In the genomic region with DNA sequence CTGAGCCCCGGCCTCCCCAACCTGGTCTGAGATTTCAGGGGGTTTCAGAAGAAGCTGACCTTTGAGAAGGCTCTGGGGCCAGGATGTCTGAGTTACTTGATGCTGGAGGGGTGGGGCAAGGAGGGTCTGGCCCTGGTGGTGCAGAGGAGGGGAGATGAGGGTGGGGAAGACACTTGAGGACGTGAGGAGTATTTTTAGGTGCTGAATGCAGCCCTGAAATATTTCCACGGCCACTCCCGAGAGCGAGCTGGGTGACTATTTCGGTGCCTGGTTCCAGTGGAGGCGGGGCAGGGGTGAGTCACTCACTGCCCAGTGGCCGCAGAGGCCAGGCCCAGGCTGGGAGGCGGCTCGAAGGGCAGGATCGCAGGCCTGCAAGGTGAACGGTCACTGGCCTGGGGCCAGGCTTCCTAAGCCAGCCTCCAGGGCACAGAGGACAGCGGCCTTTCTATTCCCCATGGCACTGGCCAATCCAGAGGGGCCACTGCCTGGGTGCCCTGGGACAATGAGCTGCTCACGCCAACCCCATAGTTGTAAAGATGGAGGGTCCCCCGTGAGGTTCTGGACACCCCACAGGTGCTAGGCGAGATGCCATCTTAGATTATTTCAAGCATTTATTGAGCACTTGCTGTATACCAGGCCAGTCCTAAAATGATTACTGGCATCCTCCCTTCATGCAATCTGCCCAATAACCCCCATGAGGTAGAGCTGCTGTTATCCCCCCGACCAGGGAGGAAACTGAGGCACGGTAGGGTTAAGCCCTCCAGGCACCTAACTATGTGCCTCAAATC, we compare ENCODE assay signal across 8 cellular contexts. TPM values are rescaled to one million over a fixed set of nuclear protein-coding genes. Genes with fewer than 3 reads are reported as not detected.
DNase-seq lines count a peak whose midpoint lies in the region; ATAC-seq and TF ChIP-seq lines count a peak whose summit lies in the region.

No MANE protein-coding gene starts in this region.

- H3K27ac Mint-ChIP-seq in activated naive CD8-positive, alpha-beta T cell treated with anti-CD3 and anti-CD28 coated beads for 36 hours, result peak overlapping the region; percentile 42

- peaks cover 43% of the 10 kb centered on the region for H3K4me1 Mint-ChIP-seq in activated naive CD8-positive, alpha-beta T cell treated with anti-CD3 and anti-CD28 coated beads for 36 hours

- TF ChIP-seq CTCF in HEK293 (tag by site-specific recombination; IDR thresholded peaks at IDR 0.05) (no peak), left ventricle myocardium inferior (IDR thresholded peaks at IDR 0.05; ENCODE audit: borderline replicate concordance) (no peak), spleen (IDR thresholded peaks at IDR 0.05 in 8 of 11, conservative IDR thresholded peaks at IDR 0.05 in 3 of 11) (no peak)

- H3K4me1 ChIP-seq in HEK293 (ENCODE audit: control insufficient read depth, insufficient read depth, low read length) (peaks cover 5% of the 10 kb centered on the region; the same call in 1 of the 2 replicates), left ventricle myocardium inferior (peaks cover 58% of the 10 kb centered on the region), spleen (peaks cover 39 to 61% (median 41%) of the 10 kb centered on the region in 6 donors)

- no peaks in the 10 kb centered on the region for H3K27me3 Mint-ChIP-seq in activated naive CD8-positive, alpha-beta T cell treated with anti-CD3 and anti-CD28 coated beads for 36 hours

- no peak overlapping the region for H3K4me3 Mint-ChIP-seq in activated naive CD8-positive, alpha-beta T cell treated with anti-CD3 and anti-CD28 coated beads for 36 hours

- H3K27me3 ChIP-seq in left ventricle myocardium inferior (ENCODE audit: low read depth) (no peaks in the 10 kb centered on the region), spleen (replicated peaks in 1 of 7) (no peaks in the 10 kb centered on the region)

- no peak for ATAC-seq in GM21825 (IDR thresholded peaks at IDR 0.05; ENCODE audit: unreplicated experiment)
- no peak for ATAC-seq in HG02763 (IDR thresholded peaks at IDR 0.05; ENCODE audit: unreplicated experiment)
- ATAC-seq in GM18861 (IDR thresholded peaks at IDR 0.05; ENCODE audit: unreplicated experiment), result no peak

- no peak for TF ChIP-seq POLR2A in spleen (IDR thresholded peaks at IDR 0.05)

- H3K36me3 ChIP-seq in HEK293 (ENCODE audit: control insufficient read depth in 2 of 2, insufficient read depth in 1 of 2, low read length in 2 of 2), result peaks cover 0 to 3% of the 10 kb centered on the region in 2 experiments; a peak in 1 of 3 replicates
- H3K36me3 ChIP-seq in left ventricle myocardium inferior, result no peaks in the 10 kb centered on the region
- peaks cover 0 to 3% (median 0%) of the 10 kb centered on the region in 6 donors for H3K36me3 ChIP-seq in spleen

- no peaks in the 10 kb centered on the region for H3K9me3 ChIP-seq in HEK293 (ENCODE audit: control insufficient read depth, insufficient read depth, low read depth, low read length)
- no peaks in the 10 kb centered on the region for H3K9me3 ChIP-seq in left ventricle myocardium inferior (replicated peaks)
- H3K9me3 ChIP-seq in spleen, result no peaks in the 10 kb centered on the region

- POLR2A ChIA-PET in HEK293 (lab: Yijun Ruan, JAX), result interaction anchor here (1.0 to 2.8 kb wide), 3 partner anchors 9 to 21 kb away, joined by 3 to 10 read pairs (median 7); a partner anchor contains a TSS

- 69 to 81% (median 72%) methylated on average over 10 to 18 of the region's 18 CpGs for WGBS in spleen, 5 donors

- no peaks in the 10 kb centered on the region for H3K9me3 Mint-ChIP-seq in activated naive CD8-positive, alpha-beta T cell treated with anti-CD3 and anti-CD28 coated beads for 36 hours

- H3K27ac ChIP-seq in HEK293 (ENCODE audit: extremely low read depth, low read depth, low read length) (no peak overlapping the region), left ventricle myocardium inferior (replicated peaks) (peak overlapping the region; percentile 99), spleen (peak overlapping the region in 7 of 8 donors; percentile 39 to 99 (median 95))

- DNase-seq in activated naive CD8-positive, alpha-beta T cell treated with anti-CD3 and anti-CD28 coated beads for 36 hours, result no peak
- DNase-seq in left ventricle myocardium inferior (peak; percentile 78), spleen (no peak), germinal center (ENCODE audit: low spot score) (no peak)

- intact Hi-C loops in left ventricle myocardium inferior (cut with micrococcal nuclease), result no loop called here
- intact Hi-C loops in spleen (cut with DNase I; ENCODE audit: low total_unique reads), result no loop called here

- H3K4me3 ChIP-seq in HEK293 (ENCODE audit: low read depth, low read length) (no peak overlapping the region), left ventricle myocardium inferior (no peak overlapping the region), spleen (no peak overlapping the region)

- H3K36me3 Mint-ChIP-seq in activated naive CD8-positive, alpha-beta T cell treated with anti-CD3 and anti-CD28 coated beads for 36 hours, result peaks cover 25% of the 10 kb centered on the region

- CTCF ChIA-PET in HEK293 (lab: Yijun Ruan, JAX), result interaction anchor here (1.2 to 5.0 kb wide), 4 partner anchors 8 to 188 kb away, joined by 3 to 41 read pairs (median 10); a partner anchor contains a TSS

TF ChIP-seq in HEK293, 187 proteins besides CTCF, POLR2A, EP300 and RAD21:
- TF ChIP-seq ZNF366 (tag by site-specific recombination; conservative IDR thresholded peaks at IDR 0.05) (no peak), ZNF354C (tag by site-specific recombination; IDR thresholded peaks at IDR 0.05; ENCODE audit: borderline replicate concordance, low read depth) (no peak), ZNF792 (tag by site-specific recombination; IDR thresholded peaks at IDR 0.05) (0 out of 2 replicates have a peak, but pooled peaks have one; percentile 67), ZNF747 (tag by site-specific recombination; IDR thresholded peaks at IDR 0.05) (no peak), KLF1 (tag by site-specific recombination; IDR thresholded peaks at IDR 0.05) (0 out of 2 replicates have a peak, but pooled peaks have one; percentile 70), YY1 (tag by site-specific recombination; IDR thresholded peaks at IDR 0.05) (no peak), ZNF843 (tag by site-specific recombination; IDR thresholded peaks at IDR 0.05) (no peak), TCF7L2 (IDR thresholded peaks at IDR 0.05; ENCODE audit: borderline replicate concordance, low read depth, low read length) (no peak), BCL11A (tag by site-specific recombination; IDR thresholded peaks at IDR 0.05; ENCODE audit: low read depth) (no peak), ZNF785 (tag by site-specific recombination; IDR thresholded peaks at IDR 0.05) (no peak), SETDB1 (IDR thresholded peaks at IDR 0.05; ENCODE audit: insufficient read length, low read length) (no peak), ZFP69B (tag by site-specific recombination; IDR thresholded peaks at IDR 0.05) (no peak), ZNF549 (tag by site-specific recombination; IDR thresholded peaks at IDR 0.05) (no peak), ZNF514 (tag by site-specific recombination; IDR thresholded peaks at IDR 0.05) (no peak), ZNF837 (tag by site-specific recombination; IDR thresholded peaks at IDR 0.05) (no peak)
- TF ChIP-seq, protein P1, sequence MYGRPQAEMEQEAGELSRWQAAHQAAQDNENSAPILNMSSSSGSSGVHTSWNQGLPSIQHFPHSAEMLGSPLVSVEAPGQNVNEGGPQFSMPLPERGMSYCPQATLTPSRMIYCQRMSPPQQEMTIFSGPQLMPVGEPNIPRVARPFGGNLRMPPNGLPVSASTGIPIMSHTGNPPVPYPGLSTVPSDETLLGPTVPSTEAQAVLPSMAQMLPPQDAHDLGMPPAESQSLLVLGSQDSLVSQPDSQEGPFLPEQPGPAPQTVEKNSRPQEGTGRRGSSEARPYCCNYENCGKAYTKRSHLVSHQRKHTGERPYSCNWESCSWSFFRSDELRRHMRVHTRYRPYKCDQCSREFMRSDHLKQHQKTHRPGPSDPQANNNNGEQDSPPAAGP (tag by site-specific recombination; IDR thresholded peaks at IDR 0.05), result peak; percentile 95

RNA-seq across cellular contexts. Expression of a gene that starts 19.7 kb away (rescaled TPM):
- 100 to 1,000 TPM; 379 to 398 TPM for total RNA-seq in activated naive CD8-positive, alpha-beta T cell treated with anti-CD3 and anti-CD28 coated beads for 36 hours
- total RNA-seq in left ventricle myocardium inferior (107 TPM), spleen (100 to 1,000 TPM; 119 to 232 (median 159) TPM)
- 10 to 100 TPM; 47.5 to 86.5 (median 75.6) TPM for polyA plus RNA-seq in spleen

RNA-seq across cellular contexts. Expression of a gene that starts 21.8 kb away (rescaled TPM):
- total RNA-seq in activated naive CD8-positive, alpha-beta T cell treated with anti-CD3 and anti-CD28 coated beads for 36 hours, result 100 to 1,000 TPM; 419 to 435 TPM
- 94.8 TPM for total RNA-seq in left ventricle myocardium inferior
- total RNA-seq in spleen, result 10 to 100 TPM; 55.8 to 86.5 (median 65.1) TPM
- 100 to 1,000 TPM in 2 of 3 donors, 10 to 100 TPM in 1; 91.6 to 192 (median 151) TPM for polyA plus RNA-seq in spleen

RNA-seq across cellular contexts. Expression of a gene that starts 26.9 kb away (rescaled TPM):
- total RNA-seq in activated naive CD8-positive, alpha-beta T cell treated with anti-CD3 and anti-CD28 coated beads for 36 hours, result under 1 TPM; 0.29 to 0.32 TPM
- total RNA-seq in left ventricle myocardium inferior, result 0.49 TPM
- total RNA-seq in spleen, result 10 to 100 TPM in 3 of 7 donors, 1 to 10 TPM in 4; 4.7 to 17.1 (median 8.6) TPM
- polyA plus RNA-seq in spleen, result 10 to 100 TPM in 1 of 3 donors, 1 to 10 TPM in 2; 1.4 to 15.6 (median 7.8) TPM

RNA-seq across cellular contexts. Expression of a gene that starts 39.3 kb away (rescaled TPM):
- total RNA-seq in activated naive CD8-positive, alpha-beta T cell treated with anti-CD3 and anti-CD28 coated beads for 36 hours, result 10 to 100 TPM; 15.7 to 17.8 TPM
- total RNA-seq in left ventricle myocardium inferior (38.8 TPM), spleen (10 to 100 TPM; 20.2 to 65.6 (median 45.1) TPM)
- polyA plus RNA-seq in spleen, result 10 to 100 TPM in 1 of 3 donors, 1 to 10 TPM in 2; 9.3 to 17.3 (median 9.6) TPM
